1 cellular context compared by ENCODE assay signal in genomic region chr17:55416470-55417052, GRCh38.
TF ChIP-seq lines count a peak whose summit lies in the region.

No MANE protein-coding gene starts in this region.

TF ChIP-seq in K562, 482 proteins besides CTCF, POLR2A, EP300 and RAD21 (continued from another document):
- TF ChIP-seq, protein P1, sequence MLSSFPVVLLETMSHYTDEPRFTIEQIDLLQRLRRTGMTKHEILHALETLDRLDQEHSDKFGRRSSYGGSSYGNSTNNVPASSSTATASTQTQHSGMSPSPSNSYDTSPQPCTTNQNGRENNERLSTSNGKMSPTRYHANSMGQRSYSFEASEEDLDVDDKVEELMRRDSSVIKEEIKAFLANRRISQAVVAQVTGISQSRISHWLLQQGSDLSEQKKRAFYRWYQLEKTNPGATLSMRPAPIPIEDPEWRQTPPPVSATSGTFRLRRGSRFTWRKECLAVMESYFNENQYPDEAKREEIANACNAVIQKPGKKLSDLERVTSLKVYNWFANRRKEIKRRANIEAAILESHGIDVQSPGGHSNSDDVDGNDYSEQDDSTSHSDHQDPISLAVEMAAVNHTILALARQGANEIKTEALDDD (IDR thresholded peaks at IDR 0.05): peak; percentile 38; the same call in 1 of the 2 replicates
- TF ChIP-seq ZFPM2 (CRISPR knock-in tag; IDR thresholded peaks at IDR 0.05): no peak
- TF ChIP-seq PYGO2 (tag; IDR thresholded peaks at IDR 0.05): no peak
- no peak for TF ChIP-seq TAF7 (tag; IDR thresholded peaks at IDR 0.05)
